ENCODE assay signal across 1 cellular context in genomic region chr1:43389326-43390313, GRCh38.
A peak's percentile ranks its signal among the peaks of the same experiment; 100 is the strongest.
TF ChIP-seq lines count a peak whose summit lies in the region.

TSS of gene MED8 (minus strand) at chr1:43389800. CDS start at chr1:43389764, 36 bp downstream.
TSS of gene SZT2 (plus strand) at chr1:43389899. CDS start at chr1:43389969, 70 bp downstream.

TF ChIP-seq in HepG2, 621 proteins besides CTCF, POLR2A, EP300 and RAD21 (continued from another document and continues in another):
- TF ChIP-seq, protein P1, sequence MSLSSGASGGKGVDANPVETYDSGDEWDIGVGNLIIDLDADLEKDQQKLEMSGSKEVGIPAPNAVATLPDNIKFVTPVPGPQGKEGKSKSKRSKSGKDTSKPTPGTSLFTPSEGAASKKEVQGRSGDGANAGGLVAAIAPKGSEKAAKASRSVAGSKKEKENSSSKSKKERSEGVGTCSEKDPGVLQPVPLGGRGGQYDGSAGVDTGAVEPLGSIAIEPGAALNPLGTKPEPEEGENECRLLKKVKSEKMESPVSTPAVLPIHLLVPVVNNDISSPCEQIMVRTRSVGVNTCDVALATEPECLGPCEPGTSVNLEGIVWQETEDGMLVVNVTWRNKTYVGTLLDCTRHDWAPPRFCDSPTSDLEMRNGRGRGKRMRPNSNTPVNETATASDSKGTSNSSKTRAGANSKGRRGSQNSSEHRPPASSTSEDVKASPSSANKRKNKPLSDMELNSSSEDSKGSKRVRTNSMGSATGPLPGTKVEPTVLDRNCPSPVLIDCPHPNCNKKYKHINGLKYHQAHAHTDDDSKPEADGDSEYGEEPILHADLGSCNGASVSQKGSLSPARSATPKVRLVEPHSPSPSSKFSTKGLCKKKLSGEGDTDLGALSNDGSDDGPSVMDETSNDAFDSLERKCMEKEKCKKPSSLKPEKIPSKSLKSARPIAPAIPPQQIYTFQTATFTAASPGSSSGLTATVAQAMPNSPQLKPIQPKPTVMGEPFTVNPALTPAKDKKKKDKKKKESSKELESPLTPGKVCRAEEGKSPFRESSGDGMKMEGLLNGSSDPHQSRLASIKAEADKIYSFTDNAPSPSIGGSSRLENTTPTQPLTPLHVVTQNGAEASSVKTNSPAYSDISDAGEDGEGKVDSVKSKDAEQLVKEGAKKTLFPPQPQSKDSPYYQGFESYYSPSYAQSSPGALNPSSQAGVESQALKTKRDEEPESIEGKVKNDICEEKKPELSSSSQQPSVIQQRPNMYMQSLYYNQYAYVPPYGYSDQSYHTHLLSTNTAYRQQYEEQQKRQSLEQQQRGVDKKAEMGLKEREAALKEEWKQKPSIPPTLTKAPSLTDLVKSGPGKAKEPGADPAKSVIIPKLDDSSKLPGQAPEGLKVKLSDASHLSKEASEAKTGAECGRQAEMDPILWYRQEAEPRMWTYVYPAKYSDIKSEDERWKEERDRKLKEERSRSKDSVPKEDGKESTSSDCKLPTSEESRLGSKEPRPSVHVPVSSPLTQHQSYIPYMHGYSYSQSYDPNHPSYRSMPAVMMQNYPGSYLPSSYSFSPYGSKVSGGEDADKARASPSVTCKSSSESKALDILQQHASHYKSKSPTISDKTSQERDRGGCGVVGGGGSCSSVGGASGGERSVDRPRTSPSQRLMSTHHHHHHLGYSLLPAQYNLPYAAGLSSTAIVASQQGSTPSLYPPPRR (CRISPR knock-in tag; IDR thresholded peaks at IDR 0.05; ENCODE audit: borderline replicate concordance) = peak; percentile 67; the same call in 1 of the 2 replicates
- peak; percentile 57; the same call in 1 of the 2 replicates for TF ChIP-seq ZNF768 (CRISPR knock-in tag; IDR thresholded peaks at IDR 0.05)
- no peak for TF ChIP-seq TMF1 (CRISPR knock-in tag; IDR thresholded peaks at IDR 0.05; ENCODE audit: low read depth)
- TF ChIP-seq TAF15 (IDR thresholded peaks at IDR 0.05; ENCODE audit: low read depth, low read length, poor library complexity, severe bottlenecking) = no peak
- no peak for TF ChIP-seq BHLHE40 (IDR thresholded peaks at IDR 0.05; ENCODE audit: low read length)
- no peak for TF ChIP-seq ZNF513 (CRISPR knock-in tag; conservative IDR thresholded peaks at IDR 0.05)
- TF ChIP-seq, protein P2, sequence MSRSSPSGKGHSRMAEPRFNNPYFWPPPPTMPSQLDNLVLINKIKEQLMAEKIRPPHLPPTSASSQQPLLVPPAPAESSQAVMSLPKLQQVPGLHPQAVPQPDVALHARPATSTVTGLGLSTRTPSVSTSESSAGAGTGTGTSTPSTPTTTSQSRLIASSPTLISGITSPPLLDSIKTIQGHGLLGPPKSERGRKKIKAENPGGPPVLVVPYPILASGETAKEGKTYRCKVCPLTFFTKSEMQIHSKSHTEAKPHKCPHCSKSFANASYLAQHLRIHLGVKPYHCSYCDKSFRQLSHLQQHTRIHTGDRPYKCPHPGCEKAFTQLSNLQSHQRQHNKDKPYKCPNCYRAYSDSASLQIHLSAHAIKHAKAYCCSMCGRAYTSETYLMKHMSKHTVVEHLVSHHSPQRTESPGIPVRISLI (CRISPR knock-in tag; IDR thresholded peaks at IDR 0.05; ENCODE audit: borderline replicate concordance) = no peak
- no peak for TF ChIP-seq MTA3 (CRISPR knock-in tag; IDR thresholded peaks at IDR 0.05)
- TF ChIP-seq, protein P3, sequence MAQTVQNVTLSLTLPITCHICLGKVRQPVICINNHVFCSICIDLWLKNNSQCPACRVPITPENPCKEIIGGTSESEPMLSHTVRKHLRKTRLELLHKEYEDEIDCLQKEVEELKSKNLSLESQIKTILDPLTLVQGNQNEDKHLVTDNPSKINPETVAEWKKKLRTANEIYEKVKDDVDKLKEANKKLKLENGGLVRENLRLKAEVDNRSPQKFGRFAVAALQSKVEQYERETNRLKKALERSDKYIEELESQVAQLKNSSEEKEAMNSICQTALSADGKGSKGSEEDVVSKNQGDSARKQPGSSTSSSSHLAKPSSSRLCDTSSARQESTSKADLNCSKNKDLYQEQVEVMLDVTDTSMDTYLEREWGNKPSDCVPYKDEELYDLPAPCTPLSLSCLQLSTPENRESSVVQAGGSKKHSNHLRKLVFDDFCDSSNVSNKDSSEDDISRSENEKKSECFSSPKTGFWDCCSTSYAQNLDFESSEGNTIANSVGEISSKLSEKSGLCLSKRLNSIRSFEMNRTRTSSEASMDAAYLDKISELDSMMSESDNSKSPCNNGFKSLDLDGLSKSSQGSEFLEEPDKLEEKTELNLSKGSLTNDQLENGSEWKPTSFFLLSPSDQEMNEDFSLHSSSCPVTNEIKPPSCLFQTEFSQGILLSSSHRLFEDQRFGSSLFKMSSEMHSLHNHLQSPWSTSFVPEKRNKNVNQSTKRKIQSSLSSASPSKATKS (CRISPR knock-in tag; IDR thresholded peaks at IDR 0.05) = no peak
- peak; percentile 53; the same call in 1 of the 2 replicates for TF ChIP-seq ZNF790 (CRISPR knock-in tag; IDR thresholded peaks at IDR 0.05; ENCODE audit: borderline replicate concordance)
- TF ChIP-seq ZNF556 (CRISPR knock-in tag; IDR thresholded peaks at IDR 0.05; ENCODE audit: borderline replicate concordance) = 0 out of 2 replicates have a peak, but pooled peaks have one; percentile 33
- TF ChIP-seq ZNF207 (IDR thresholded peaks at IDR 0.05; ENCODE audit: borderline replicate concordance) = no peak
- no peak for TF ChIP-seq FLYWCH1 (CRISPR knock-in tag; IDR thresholded peaks at IDR 0.05)
- TF ChIP-seq ZBTB2 (CRISPR knock-in tag; IDR thresholded peaks at IDR 0.05; ENCODE audit: low read depth) = 0 out of 2 replicates have a peak, but pooled peaks have one; percentile 61
- TF ChIP-seq SNAI1 (CRISPR knock-in tag; IDR thresholded peaks at IDR 0.05; ENCODE audit: borderline replicate concordance) = 0 out of 2 replicates have a peak, but pooled peaks have one; percentile 34
- TF ChIP-seq, protein P4, sequence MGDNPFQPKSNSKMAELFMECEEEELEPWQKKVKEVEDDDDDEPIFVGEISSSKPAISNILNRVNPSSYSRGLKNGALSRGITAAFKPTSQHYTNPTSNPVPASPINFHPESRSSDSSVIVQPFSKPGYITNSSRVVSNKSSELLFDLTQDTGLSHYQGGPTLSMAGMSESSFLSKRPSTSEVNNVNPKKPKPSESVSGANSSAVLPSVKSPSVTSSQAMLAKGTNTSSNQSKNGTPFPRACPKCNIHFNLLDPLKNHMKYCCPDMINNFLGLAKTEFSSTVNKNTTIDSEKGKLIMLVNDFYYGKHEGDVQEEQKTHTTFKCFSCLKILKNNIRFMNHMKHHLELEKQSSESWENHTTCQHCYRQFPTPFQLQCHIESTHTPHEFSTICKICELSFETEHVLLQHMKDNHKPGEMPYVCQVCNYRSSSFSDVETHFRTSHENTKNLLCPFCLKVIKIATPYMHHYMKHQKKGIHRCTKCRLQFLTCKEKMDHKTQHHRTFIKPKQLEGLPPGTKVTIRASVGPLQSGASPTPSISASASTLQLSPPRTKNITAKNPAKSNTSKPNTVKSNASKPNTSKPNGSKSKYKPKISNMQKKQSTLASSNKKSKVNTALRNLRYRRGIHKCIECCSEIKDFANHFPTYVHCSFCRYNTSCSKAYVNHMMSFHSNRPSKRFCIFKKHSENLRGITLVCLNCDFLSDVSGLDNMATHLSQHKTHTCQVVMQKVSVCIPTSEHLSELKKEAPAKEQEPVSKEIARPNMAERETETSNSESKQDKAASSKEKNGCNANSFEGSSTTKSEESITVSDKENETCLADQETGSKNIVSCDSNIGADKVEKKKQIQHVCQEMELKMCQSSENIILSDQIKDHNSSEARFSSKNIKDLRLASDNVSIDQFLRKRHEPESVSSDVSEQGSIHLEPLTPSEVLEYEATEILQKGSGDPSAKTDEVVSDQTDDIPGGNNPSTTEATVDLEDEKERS (CRISPR knock-in tag; IDR thresholded peaks at IDR 0.05) = no peak
- TF ChIP-seq, protein P5, sequence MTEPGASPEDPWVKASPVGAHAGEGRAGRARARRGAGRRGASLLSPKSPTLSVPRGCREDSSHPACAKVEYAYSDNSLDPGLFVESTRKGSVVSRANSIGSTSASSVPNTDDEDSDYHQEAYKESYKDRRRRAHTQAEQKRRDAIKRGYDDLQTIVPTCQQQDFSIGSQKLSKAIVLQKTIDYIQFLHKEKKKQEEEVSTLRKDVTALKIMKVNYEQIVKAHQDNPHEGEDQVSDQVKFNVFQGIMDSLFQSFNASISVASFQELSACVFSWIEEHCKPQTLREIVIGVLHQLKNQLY (CRISPR knock-in tag; IDR thresholded peaks at IDR 0.05) = no peak
- TF ChIP-seq ZNF687 (CRISPR knock-in tag; IDR thresholded peaks at IDR 0.05) = peak; percentile 90
- no peak for TF ChIP-seq MEIS1 (CRISPR knock-in tag; IDR thresholded peaks at IDR 0.05; ENCODE audit: borderline replicate concordance)
- TF ChIP-seq ATRX (CRISPR knock-in tag; IDR thresholded peaks at IDR 0.05; ENCODE audit: borderline replicate concordance) = no peak
- peak; percentile 67; the same call in 1 of the 2 replicates for TF ChIP-seq ZNF782 (CRISPR knock-in tag; IDR thresholded peaks at IDR 0.05; ENCODE audit: borderline replicate concordance)
- TF ChIP-seq BCL3 (CRISPR knock-in tag; IDR thresholded peaks at IDR 0.05) = peak; percentile 49; the same call in 1 of the 2 replicates
- peak; percentile 75 for TF ChIP-seq TFDP2 (CRISPR knock-in tag; IDR thresholded peaks at IDR 0.05)
- TF ChIP-seq ZNF484 (CRISPR knock-in tag; IDR thresholded peaks at IDR 0.05; ENCODE audit: borderline replicate concordance, low read depth) = no peak
- TF ChIP-seq SATB2 (CRISPR knock-in tag; IDR thresholded peaks at IDR 0.05) = no peak
- TF ChIP-seq ELK4 (CRISPR knock-in tag; IDR thresholded peaks at IDR 0.05; ENCODE audit: borderline replicate concordance) = no peak
- no peak for TF ChIP-seq POLR2AphosphoS2 (IDR thresholded peaks at IDR 0.05; ENCODE audit: low read depth, low read length)
- TF ChIP-seq ATM (IDR thresholded peaks at IDR 0.05; ENCODE audit: borderline replicate concordance) = no peak
- TF ChIP-seq ZNF557 (CRISPR knock-in tag; IDR thresholded peaks at IDR 0.05) = no peak
